In the genomic region with DNA sequence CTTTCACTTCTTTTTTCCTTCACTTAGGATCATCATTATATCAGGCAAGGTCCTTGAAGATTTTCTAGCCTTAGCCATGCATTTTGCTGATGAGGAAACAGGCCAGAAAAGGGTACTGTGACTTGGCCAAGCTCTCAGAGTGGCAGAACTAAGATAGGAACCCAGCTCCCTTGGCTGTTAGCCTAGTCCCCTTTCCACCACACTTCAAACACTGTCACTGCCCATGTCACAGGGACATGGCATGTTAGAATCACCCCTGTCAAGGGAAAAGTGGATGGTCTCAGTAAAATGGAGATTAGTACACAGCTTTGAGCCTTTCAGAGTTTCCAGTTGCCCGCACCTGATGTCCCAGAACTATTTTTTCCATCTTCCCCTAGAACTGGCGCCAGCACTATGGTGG, we compare ENCODE assay signal across 15 cellular contexts. TPM values are rescaled to one million over a fixed set of nuclear protein-coding genes. Genes with fewer than 3 reads are reported as not detected.
DNase-seq lines count a peak whose midpoint lies in the region; ATAC-seq, FAIRE-seq and TF ChIP-seq lines count a peak whose summit lies in the region.
"Had no signal": no experiment of that assay in that cellular context is flagged by ENCODE, and none has a peak within 500 bp of the region (broad histone marks: within the 10 kb centered on the region; RNA-seq: fewer than 3 reads in every experiment).

No MANE protein-coding gene starts in this region.

- peak overlapping the region; percentile 94 for H3K4me3 Mint-ChIP-seq in activated T-cell treated with anti-CD3 and anti-CD28 coated beads, Interleukin-2, amount 50 U/mL, for 4 hours
- peak overlapping the region; percentile 24 for H3K4me3 Mint-ChIP-seq in stimulated activated effector memory CD8-positive, alpha-beta T cell treated with anti-CD3 and anti-CD28 coated beads, Interleukin-12 subunit alpha, Interleukin-12 subunit beta, amount 100 ng/mL, for 72 hours
- H3K4me3 Mint-ChIP-seq in T-helper 17 cell, result no peak overlapping the region

- no peak overlapping the region for H3K4me3 ChIP-seq in WERI-Rb-1 (ENCODE audit: low read depth, low read length)
- peak overlapping the region in 5 of 10 donors; percentile 14 to 97 (median 75) for H3K4me3 ChIP-seq in heart right ventricle
- H3K4me3 ChIP-seq: lung had no signal

- H3K9me3 ChIP-seq in WERI-Rb-1 (ENCODE audit: severe bottlenecking) (no peaks in the 10 kb centered on the region), heart right ventricle (no peaks in the 10 kb centered on the region), T-helper 17 cell (ENCODE audit: control insufficient read depth, low read length, poor library complexity, severe bottlenecking) (no peaks in the 10 kb centered on the region)
- H3K9me3 ChIP-seq: ascending aorta, pancreas had no signal

- H3K27ac Mint-ChIP-seq in stimulated activated effector memory CD8-positive, alpha-beta T cell treated with anti-CD3 and anti-CD28 coated beads, Interleukin-12 subunit alpha, Interleukin-12 subunit beta, amount 100 ng/mL, for 72 hours, result no peak overlapping the region
- H3K27ac Mint-ChIP-seq in T-helper 17 cell, result no peak overlapping the region

- H3K36me3 Mint-ChIP-seq in activated T-cell treated with anti-CD3 and anti-CD28 coated beads, Interleukin-2, amount 50 U/mL, for 4 hours (ENCODE audit: insufficient read depth), result peaks cover 4% of the 10 kb centered on the region
- peaks cover 10% of the 10 kb centered on the region for H3K36me3 Mint-ChIP-seq in stimulated activated effector memory CD8-positive, alpha-beta T cell treated with anti-CD3 and anti-CD28 coated beads, Interleukin-12 subunit alpha, Interleukin-12 subunit beta, amount 100 ng/mL, for 72 hours
- H3K36me3 Mint-ChIP-seq in T-helper 17 cell (ENCODE audit: low read depth), result no peaks in the 10 kb centered on the region

- intact Hi-C loops in heart right ventricle (cut with DNase I), result loop anchor here in 3 of 10 donors (5.0 to 10.0 kb wide), 2 partner anchors 40 to 798 kb away; a partner anchor contains a TSS

- DNase-seq in activated T-cell treated with anti-CD3 and anti-CD28 coated beads, Interleukin-2, amount 50 U/mL, for 4 hours, result no peak
- DNase-seq in activated T-cell treated with anti-CD3 and anti-CD28 coated beads for 4 hours, result no peak
- DNase-seq in WERI-Rb-1, result no peak
- DNase-seq in heart right ventricle, result peak in 1 of 2 donors; percentile 57
- no peak for DNase-seq in stimulated activated effector memory CD8-positive, alpha-beta T cell treated with anti-CD3 and anti-CD28 coated beads, Interleukin-12 subunit alpha, Interleukin-12 subunit beta, amount 100 ng/mL, for 72 hours (ENCODE audit: low spot score in 2 of 2)
- DNase-seq in T-helper 17 cell, result no peak
- no peak for DNase-seq in GM19239 (ENCODE audit: insufficient read length, low spot score)
- DNase-seq: hippocampal formation, NCI-H2029 treated with DMSO at 0.1 percent for 48 hours, pancreas had no signal

- H3K36me3 ChIP-seq in WERI-Rb-1 (0 out of 2 replicates have a peak, but pooled peaks cover 2% of the 10 kb centered on the region), heart right ventricle (peaks cover 0 to 21% (median 0%) of the 10 kb centered on the region in 9 donors)
- H3K36me3 ChIP-seq: ascending aorta, pancreas had no signal

- no peak for FAIRE-seq in GM19239 (lab: Jason Lieb, UNC)
- FAIRE-seq: endometrium, pancreas had no signal

- no peaks in the 10 kb centered on the region for H3K27me3 ChIP-seq in WERI-Rb-1 (ENCODE audit: insufficient read depth, low read depth, severe bottlenecking)
- no peaks in the 10 kb centered on the region for H3K27me3 ChIP-seq in heart right ventricle
- H3K27me3 ChIP-seq: ascending aorta, pancreas had no signal

- H3K27ac ChIP-seq in WERI-Rb-1, result peak overlapping the region; percentile 80
- H3K27ac ChIP-seq in heart right ventricle, result peak overlapping the region; percentile 93 to 100 (median 96)

- no peak for ATAC-seq in activated T-cell treated with anti-CD3 and anti-CD28 coated beads, Interleukin-2, amount 50 U/mL, for 4 hours
- ATAC-seq in heart right ventricle (peak in 7 of 8 donors; percentile 15 to 79 (median 70)), T-helper 17 cell (no peak), GM19452 (IDR thresholded peaks at IDR 0.05; ENCODE audit: unreplicated experiment) (no peak)
- ATAC-seq in stimulated activated effector memory CD8-positive, alpha-beta T cell treated with anti-CD3 and anti-CD28 coated beads, Interleukin-12 subunit alpha, Interleukin-12 subunit beta, amount 100 ng/mL, for 72 hours, result no peak
- ATAC-seq: pancreas had no signal

- peaks cover 19 to 65% (median 59%) of the 10 kb centered on the region in 9 donors for H3K4me1 ChIP-seq in heart right ventricle

- no peaks in the 10 kb centered on the region for H3K27me3 Mint-ChIP-seq in activated T-cell treated with anti-CD3 and anti-CD28 coated beads, Interleukin-2, amount 50 U/mL, for 4 hours (ENCODE audit: low read depth)
- no peaks in the 10 kb centered on the region for H3K27me3 Mint-ChIP-seq in T-helper 17 cell

- H3K9me3 Mint-ChIP-seq in activated T-cell treated with anti-CD3 and anti-CD28 coated beads, Interleukin-2, amount 50 U/mL, for 4 hours, result no peaks in the 10 kb centered on the region
- H3K9me3 Mint-ChIP-seq in stimulated activated effector memory CD8-positive, alpha-beta T cell treated with anti-CD3 and anti-CD28 coated beads, Interleukin-12 subunit alpha, Interleukin-12 subunit beta, amount 100 ng/mL, for 72 hours, result no peaks in the 10 kb centered on the region

- WGBS in heart right ventricle, 2 donors, result 40 to 63% methylated on average over 2 of the region's 2 CpGs

- TF ChIP-seq CTCF in WERI-Rb-1 (IDR thresholded peaks at IDR 0.05; ENCODE audit: low read depth, low read length) (no peak), heart right ventricle (IDR thresholded peaks at IDR 0.05) (no peak)

- peaks cover 62% of the 10 kb centered on the region for H3K4me1 Mint-ChIP-seq in activated T-cell treated with anti-CD3 and anti-CD28 coated beads, Interleukin-2, amount 50 U/mL, for 4 hours (ENCODE audit: low read depth)
- peaks cover 53% of the 10 kb centered on the region for H3K4me1 Mint-ChIP-seq in stimulated activated effector memory CD8-positive, alpha-beta T cell treated with anti-CD3 and anti-CD28 coated beads, Interleukin-12 subunit alpha, Interleukin-12 subunit beta, amount 100 ng/mL, for 72 hours
- H3K4me1 Mint-ChIP-seq in T-helper 17 cell, result peaks cover 43% of the 10 kb centered on the region

RNA-seq across cellular contexts. Expression of a gene that starts 1.7 kb away (rescaled TPM):
- 10 to 100 TPM; 34.0 to 45.5 (median 34.3) TPM for total RNA-seq in activated T-cell treated with anti-CD3 and anti-CD28 coated beads, Interleukin-2, amount 50 U/mL, for 4 hours
- 100 to 1,000 TPM; 196 to 412 (median 275) TPM for total RNA-seq in heart right ventricle
- polyA plus RNA-seq in heart right ventricle, result 100 to 1,000 TPM in 1 of 2 donors, 10 to 100 TPM in 1; 79.7 to 164 TPM
- 100 to 1,000 TPM; 152 to 154 TPM for total RNA-seq in T-helper 17 cell

RNA-seq across cellular contexts. Expression of a gene that starts 15.5 kb away (rescaled TPM):
- not detected for total RNA-seq in activated T-cell treated with anti-CD3 and anti-CD28 coated beads, Interleukin-2, amount 50 U/mL, for 4 hours
- total RNA-seq in heart right ventricle (under 1 TPM in 2 of 10 donors, not detected in 8; 0.08 to 0.33 TPM), T-helper 17 cell (not detected)
- polyA plus RNA-seq in heart right ventricle, result under 1 TPM; 0.06 to 0.73 TPM
- total RNA-seq: activated CD8-positive, alpha-beta memory T cell treated with anti-CD3 and anti-CD28 coated beads for 36 hours; ascending aorta had no signal

Comparison
In these comparisons a context has a peak if more than half of its experiments do, and no peak if none do; other contexts are left out.
1. ATAC-seq: peak in heart right ventricle (7 of 8); none in activated T-cell treated with anti-CD3 and anti-CD28 coated beads, Interleukin-2, amount 50 U/mL, for 4 hours (0 of 2), stimulated activated effector memory CD8-positive, alpha-beta T cell treated with anti-CD3 and anti-CD28 coated beads, Interleukin-12 subunit alpha, Interleukin-12 subunit beta, amount 100 ng/mL, for 72 hours (single experiment), T-helper 17 cell (single experiment) and GM19452 (single experiment).